Comparison of ENCODE assay signal across 19 cellular contexts in genomic region chr7:3264693-3265339, GRCh38. TPM values are rescaled to one million over a fixed set of nuclear protein-coding genes. Genes with fewer than 3 reads are reported as not detected.
"Had no signal": no experiment of that assay in that cellular context is flagged by ENCODE, and none has a peak within 500 bp of the region (broad histone marks: within the 10 kb centered on the region; RNA-seq: fewer than 3 reads in every experiment).

No MANE protein-coding gene starts in this region.

- DNase-seq: activated B cell treated with CpG ODN at 0.5 μM for 24 hours; activated CD4-positive, alpha-beta T cell treated with anti-CD3 and anti-CD28 coated beads, Interleukin-2, amount 10 ng/mL, durations not matched to agents 24 days and 14 days; activated CD8-positive, alpha-beta T cell treated with anti-CD3 and anti-CD28 coated beads for 36 hours; activated naive CD4-positive, alpha-beta T cell; activated naive CD8-positive, alpha-beta T cell treated with anti-CD3 and anti-CD28 coated beads for 36 hours; activated T-cell treated with anti-CD3 and anti-CD28 coated beads, Interleukin-2, amount 50 U/mL, for 1 hour; amniotic stem cell; effector CD8-positive, alpha-beta T cell; esophagus squamous epithelium; immature natural killer cell; left ventricle myocardium superior had no signal

- H3K36me3 ChIP-seq: cardiac muscle cell, esophagus squamous epithelium, prostate gland, right atrium auricular region, tibial nerve had no signal

- H3K4me1 ChIP-seq: esophagus squamous epithelium, prostate gland, right atrium auricular region, tibial nerve had no signal

- H3K9me3 Mint-ChIP-seq: activated B cell treated with CpG ODN at 0.5 μM for 24 hours; activated CD4-positive, alpha-beta T cell treated with anti-CD3 and anti-CD28 coated beads, Interleukin-2, amount 10 ng/mL, durations not matched to agents 24 days and 14 days; activated CD8-positive, alpha-beta T cell treated with anti-CD3 and anti-CD28 coated beads for 36 hours; activated naive CD8-positive, alpha-beta T cell treated with anti-CD3 and anti-CD28 coated beads for 36 hours; activated T-helper 17 cell treated with anti-CD3 and anti-CD28 coated beads, Interleukin-2, amount 50 U/mL, for 72 hours; dendritic cell treated with granulocyte-macrophage colony-stimulating factor and Interleukin-4, amounts not matched to agents 40 ng/mL and 50 ng/mL, for 4 days; immature natural killer cell; stimulated activated naive CD8-positive, alpha-beta T cell treated with anti-CD3 and anti-CD28 coated beads, Interleukin-15, Interleukin-2, amounts not matched to agents 100 ng/mL and 50 ng/mL, for 24 hours; T-helper 2 cell treated with Interferon-gamma antibody and Interleukin-4, amounts not matched to agents 5 μg/mL and 100 μg/mL, for 36 hours had no signal

- H3K27ac ChIP-seq: cardiac muscle cell, esophagus squamous epithelium, prostate gland, right atrium auricular region, tibial nerve had no signal

- H3K4me3 ChIP-seq: cardiac muscle cell, esophagus squamous epithelium, prostate gland, right atrium auricular region, tibial nerve had no signal

- H3K27me3 ChIP-seq: right atrium auricular region, tibial nerve had no signal

- H3K4me1 Mint-ChIP-seq: activated B cell treated with CpG ODN at 0.5 μM for 24 hours; activated CD4-positive, alpha-beta T cell treated with anti-CD3 and anti-CD28 coated beads, Interleukin-2, amount 10 ng/mL, durations not matched to agents 24 days and 14 days; activated naive CD8-positive, alpha-beta T cell treated with anti-CD3 and anti-CD28 coated beads for 36 hours; activated T-helper 17 cell treated with anti-CD3 and anti-CD28 coated beads, Interleukin-2, amount 50 U/mL, for 72 hours; immature natural killer cell had no signal

- H3K9me3 ChIP-seq: esophagus squamous epithelium, prostate gland, right atrium auricular region, tibial nerve had no signal

- ATAC-seq: activated CD8-positive, alpha-beta T cell treated with anti-CD3 and anti-CD28 coated beads for 36 hours; activated T-helper 17 cell treated with anti-CD3 and anti-CD28 coated beads, Interleukin-2, amount 50 U/mL, for 72 hours; left ventricle myocardium superior had no signal

- H3K27ac Mint-ChIP-seq: activated B cell treated with CpG ODN at 0.5 μM for 24 hours; activated CD4-positive, alpha-beta T cell treated with anti-CD3 and anti-CD28 coated beads, Interleukin-2, amount 10 ng/mL, durations not matched to agents 24 days and 14 days; activated CD8-positive, alpha-beta T cell treated with anti-CD3 and anti-CD28 coated beads for 36 hours; activated naive CD8-positive, alpha-beta T cell treated with anti-CD3 and anti-CD28 coated beads for 36 hours; activated T-helper 17 cell treated with anti-CD3 and anti-CD28 coated beads, Interleukin-2, amount 50 U/mL, for 72 hours; dendritic cell treated with granulocyte-macrophage colony-stimulating factor and Interleukin-4, amounts not matched to agents 40 ng/mL and 50 ng/mL, for 4 days; immature natural killer cell; stimulated activated naive CD8-positive, alpha-beta T cell treated with anti-CD3 and anti-CD28 coated beads, Interleukin-15, Interleukin-2, amounts not matched to agents 100 ng/mL and 50 ng/mL, for 24 hours; T-helper 2 cell treated with Interferon-gamma antibody and Interleukin-4, amounts not matched to agents 5 μg/mL and 100 μg/mL, for 36 hours had no signal

- H3K4me3 Mint-ChIP-seq: activated B cell treated with CpG ODN at 0.5 μM for 24 hours; activated CD4-positive, alpha-beta T cell treated with anti-CD3 and anti-CD28 coated beads, Interleukin-2, amount 10 ng/mL, durations not matched to agents 24 days and 14 days; activated CD8-positive, alpha-beta T cell treated with anti-CD3 and anti-CD28 coated beads for 36 hours; activated naive CD8-positive, alpha-beta T cell treated with anti-CD3 and anti-CD28 coated beads for 36 hours; activated T-helper 17 cell treated with anti-CD3 and anti-CD28 coated beads, Interleukin-2, amount 50 U/mL, for 72 hours; dendritic cell treated with granulocyte-macrophage colony-stimulating factor and Interleukin-4, amounts not matched to agents 40 ng/mL and 50 ng/mL, for 4 days; immature natural killer cell; stimulated activated naive CD8-positive, alpha-beta T cell treated with anti-CD3 and anti-CD28 coated beads, Interleukin-15, Interleukin-2, amounts not matched to agents 100 ng/mL and 50 ng/mL, for 24 hours; T-helper 2 cell treated with Interferon-gamma antibody and Interleukin-4, amounts not matched to agents 5 μg/mL and 100 μg/mL, for 36 hours had no signal

- H3K36me3 Mint-ChIP-seq: activated naive CD8-positive, alpha-beta T cell treated with anti-CD3 and anti-CD28 coated beads for 36 hours; immature natural killer cell had no signal

RNA-seq across cellular contexts. Expression of gene SDK1, which starts 36.2 kb away (rescaled TPM):
- polyA plus RNA-seq: immature natural killer cell had no signal
